In the genomic region with DNA sequence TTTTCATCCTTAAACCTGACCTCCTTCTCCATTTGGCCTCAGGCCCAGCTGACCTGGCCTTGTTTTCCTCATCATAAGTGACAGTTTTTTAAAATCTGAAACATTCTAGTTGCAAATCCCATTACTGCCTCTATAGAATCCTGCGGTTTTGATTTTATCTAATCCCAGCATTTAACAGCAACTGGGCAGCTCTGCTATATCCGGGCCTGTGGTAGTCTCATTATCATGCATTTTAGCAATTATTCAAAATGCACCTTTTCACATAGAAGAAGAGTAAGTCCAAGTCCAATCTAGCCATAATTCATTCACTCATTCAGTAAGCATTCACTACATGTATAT, we compare ENCODE assay signal across 15 cellular contexts. TPM values are rescaled to one million over a fixed set of nuclear protein-coding genes. Genes with fewer than 3 reads are reported as not detected.
DNase-seq lines count a peak whose midpoint lies in the region; ATAC-seq and TF ChIP-seq lines count a peak whose summit lies in the region.
"Had no signal": no experiment of that assay in that cellular context is flagged by ENCODE, and none has a peak within 500 bp of the region (broad histone marks: within the 10 kb centered on the region; RNA-seq: fewer than 3 reads in every experiment).

No MANE protein-coding gene starts in this region.

- no peak for ATAC-seq in CD4-positive, alpha-beta T cell (ENCODE audit: poor library complexity)
- ATAC-seq in HCT116 (no peak), omental fat pad (ENCODE audit: low FRiP score) (no peak), HG02798 (IDR thresholded peaks at IDR 0.05; ENCODE audit: poor library complexity, unreplicated experiment) (no peak)
- ATAC-seq in activated naive CD8-positive, alpha-beta T cell treated with anti-CD3 and anti-CD28 coated beads, Interleukin-2, amount 10 ng/mL, durations not matched to agents 7 days and 5 days (ENCODE audit: low read depth) = no peak

- intact Hi-C loops in CD4-positive, alpha-beta T cell (cut with DNase I, micrococcal nuclease) = loop anchor here (1.0 to 5.0 kb wide), 9 partner anchors 30 to 654 kb away; no protein-coding TSS in a partner anchor
- intact Hi-C loops in HCT116 (cut with micrococcal nuclease) (loop anchor here (1.0 to 2.0 kb wide), 5 partner anchors 52 to 378 kb away; no protein-coding TSS in a partner anchor), CD14-positive monocyte (cut with micrococcal nuclease) (loop anchor here (5.0 to 10.0 kb wide), 2 partner anchors 59 to 206 kb away; a partner anchor contains a TSS)

- H3K9me2 ChIP-seq in HCT116 (ENCODE audit: insufficient read depth) = no peaks in the 10 kb centered on the region

- H2AFZ ChIP-seq in HCT116 (ENCODE audit: low read depth, low read length, poor library complexity, severe bottlenecking) = peak overlapping the region; percentile 98

- H3K9me3 Mint-ChIP-seq in CD4-positive, alpha-beta T cell = no peaks in the 10 kb centered on the region
- no peaks in the 10 kb centered on the region for H3K9me3 Mint-ChIP-seq in activated naive CD8-positive, alpha-beta T cell treated with anti-CD3 and anti-CD28 coated beads, Interleukin-2, amount 10 ng/mL, durations not matched to agents 7 days and 5 days
- H3K9me3 Mint-ChIP-seq in progenitor cell of endocrine pancreas (ENCODE audit: low read depth) = no peaks in the 10 kb centered on the region
- H3K9me3 Mint-ChIP-seq in CD14-positive monocyte = no peaks in the 10 kb centered on the region
- H3K9me3 Mint-ChIP-seq: activated CD4-positive, alpha-beta memory T cell treated with anti-CD3 and anti-CD28 coated beads, Interleukin-2, amount 10 ng/mL, durations not matched to agents 7 days and 5 days; activated T-cell treated with anti-CD3 and anti-CD28 coated beads, Interleukin-2, amount 50 U/mL, for 4 hours had no signal

- no peak for TF ChIP-seq CTCF in CD4-positive, alpha-beta T cell (IDR thresholded peaks at IDR 0.05)
- TF ChIP-seq CTCF in HCT116 (IDR thresholded peaks at IDR 0.05 in 2 of 3, conservative IDR thresholded peaks at IDR 0.05 in 1 of 3; ENCODE audit: borderline replicate concordance in 1 of 3, insufficient read depth in 1 of 3, low read depth in 2 of 3, low read length in 2 of 3) (no peak), progenitor cell of endocrine pancreas (IDR thresholded peaks at IDR 0.05; ENCODE audit: unreplicated experiment) (no peak), omental fat pad (IDR thresholded peaks at IDR 0.05) (no peak), CD14-positive monocyte (IDR thresholded peaks at IDR 0.05) (no peak)

- no peaks in the 10 kb centered on the region for H3K79me2 ChIP-seq in HCT116 (ENCODE audit: insufficient read depth, low read length)

- no peak for TF ChIP-seq RAD21 in HCT116 (IDR thresholded peaks at IDR 0.05; ENCODE audit: low read depth)

- no peak overlapping the region for H3K27ac Mint-ChIP-seq in CD4-positive, alpha-beta T cell
- no peak overlapping the region for H3K27ac Mint-ChIP-seq in activated naive CD8-positive, alpha-beta T cell treated with anti-CD3 and anti-CD28 coated beads, Interleukin-2, amount 10 ng/mL, durations not matched to agents 7 days and 5 days
- H3K27ac Mint-ChIP-seq in progenitor cell of endocrine pancreas (peak overlapping the region; percentile 26), CD14-positive monocyte (no peak overlapping the region)
- H3K27ac Mint-ChIP-seq: activated CD4-positive, alpha-beta memory T cell treated with anti-CD3 and anti-CD28 coated beads, Interleukin-2, amount 10 ng/mL, durations not matched to agents 7 days and 5 days had no signal

- CTCF ChIA-PET in CD4-positive, alpha-beta T cell (lab: Charles Lee) = interaction anchor here (1.0 to 2.9 kb wide), 10 partner anchors 17 to 207 kb away, joined by 4 to 24 read pairs (median 7); a partner anchor contains a TSS
- CTCF ChIA-PET in HCT116 (lab: Charles Lee) = interaction anchor here (0.9 to 2.1 kb wide), 5 partner anchors 9 to 378 kb away, joined by 3 to 8 read pairs (median 5); no protein-coding TSS in a partner anchor

- peaks cover 0 to 12% of the 10 kb centered on the region in 2 experiments; a peak in 2 of 4 replicates for H3K4me1 ChIP-seq in HCT116 (ENCODE audit: control insufficient read depth in 1 of 2, insufficient read depth in 2 of 2, low read length in 2 of 2)

- H3K27me3 ChIP-seq in CD4-positive, alpha-beta T cell (ENCODE audit: control insufficient read depth, insufficient read depth, low read length) = no peaks in the 10 kb centered on the region
- H3K27me3 ChIP-seq in HCT116 (ENCODE audit: insufficient read depth, low read length) = no peaks in the 10 kb centered on the region
- H3K27me3 ChIP-seq: cardiac muscle cell, MG63, neutrophil had no signal

- no peak overlapping the region for H3K27ac ChIP-seq in CD4-positive, alpha-beta T cell (ENCODE audit: low read depth, low read length)
- no peak overlapping the region for H3K27ac ChIP-seq in HCT116 (ENCODE audit: low read depth, low read length)
- H3K27ac ChIP-seq: cardiac muscle cell, epithelial cell of prostate, neutrophil, SK-N-MC had no signal

- TF ChIP-seq POLR2A in HCT116 (IDR thresholded peaks at IDR 0.05; ENCODE audit: borderline replicate concordance, extremely low read depth, insufficient read depth, insufficient read length) = no peak

- POLR2A ChIA-PET in CD4-positive, alpha-beta T cell (lab: Charles Lee) = interaction anchor here (0.8 to 9.4 kb wide), 5 partner anchors 28 to 378 kb away, joined by 3 to 156 read pairs (median 4); a partner anchor contains a TSS
- POLR2A ChIA-PET in HCT116 (lab: Charles Lee) = no interaction called here
- POLR2A ChIA-PET in activated naive CD8-positive, alpha-beta T cell treated with anti-CD3 and anti-CD28 coated beads, Interleukin-2, amount 10 ng/mL, durations not matched to agents 7 days and 5 days (lab: Charles Lee) = interaction anchor here (1.2 kb wide), 1 partner anchor 207 kb away, joined by 3 read pairs; no protein-coding TSS in a partner anchor

- no peaks in the 10 kb centered on the region for H3K36me3 Mint-ChIP-seq in CD4-positive, alpha-beta T cell (ENCODE audit: low read depth)
- no peaks in the 10 kb centered on the region for H3K36me3 Mint-ChIP-seq in activated naive CD8-positive, alpha-beta T cell treated with anti-CD3 and anti-CD28 coated beads, Interleukin-2, amount 10 ng/mL, durations not matched to agents 7 days and 5 days
- H3K36me3 Mint-ChIP-seq in progenitor cell of endocrine pancreas (ENCODE audit: insufficient read depth) = peaks cover 2% of the 10 kb centered on the region
- H3K36me3 Mint-ChIP-seq in CD14-positive monocyte = no peaks in the 10 kb centered on the region

- no peak overlapping the region for H3K4me3 ChIP-seq in HCT116 (replicated peaks in 1 of 2; ENCODE audit: low read depth in 1 of 2, low read length in 2 of 2)
- H3K4me3 ChIP-seq: cardiac muscle cell, MG63 had no signal

- RAD21 ChIA-PET in HCT116 (lab: Charles Lee; ENCODE audit: low non-redundant PET in 1 of 2, low total read pairs in 2 of 2, uncharacterized antibody in 2 of 2, unreplicated experiment in 2 of 2) = interaction anchor here in 1 of 2 experiments (0.9 kb wide), 1 partner anchor 377 kb away, joined by 3 read pairs; no protein-coding TSS in a partner anchor

- H3K9me3 ChIP-seq in CD4-positive, alpha-beta T cell (ENCODE audit: control insufficient read depth, low read length) = no peaks in the 10 kb centered on the region
- no peaks in the 10 kb centered on the region for H3K9me3 ChIP-seq in HCT116 (ENCODE audit: control insufficient read depth in 1 of 2, insufficient read depth in 1 of 2, low read depth in 1 of 2, low read length in 2 of 2)
- H3K9me3 ChIP-seq: MG63, neutrophil had no signal

- no peaks in the 10 kb centered on the region for H3K36me3 ChIP-seq in HCT116 (ENCODE audit: control insufficient read depth in 1 of 2, insufficient read depth in 2 of 2, low read length in 2 of 2)
- H3K36me3 ChIP-seq: cardiac muscle cell, MG63, neutrophil had no signal

- H3K9ac ChIP-seq in HCT116 (ENCODE audit: low read length) = no peak overlapping the region

- DNase-seq in CD4-positive, alpha-beta T cell = no peak
- DNase-seq in HCT116 (ENCODE audit: low read depth, low spot score) (no peak), progenitor cell of endocrine pancreas (ENCODE audit: low spot score, unreplicated experiment) (no peak), omental fat pad (ENCODE audit: low spot score) (no peak), CD14-positive monocyte (ENCODE audit: low spot score) (no peak)
- DNase-seq in activated naive CD8-positive, alpha-beta T cell treated with anti-CD3 and anti-CD28 coated beads, Interleukin-2, amount 10 ng/mL, durations not matched to agents 7 days and 5 days = no peak
- DNase-seq: activated CD4-positive, alpha-beta memory T cell treated with anti-CD3 and anti-CD28 coated beads, Interleukin-2, amount 10 ng/mL, durations not matched to agents 7 days and 5 days; activated T-cell treated with anti-CD3 and anti-CD28 coated beads, Interleukin-2, amount 50 U/mL, for 4 hours; mesendoderm had no signal

- peak overlapping the region; percentile 50 for H3K4me3 Mint-ChIP-seq in CD4-positive, alpha-beta T cell
- H3K4me3 Mint-ChIP-seq in activated naive CD8-positive, alpha-beta T cell treated with anti-CD3 and anti-CD28 coated beads, Interleukin-2, amount 10 ng/mL, durations not matched to agents 7 days and 5 days = peak overlapping the region; percentile 39
- H3K4me3 Mint-ChIP-seq in progenitor cell of endocrine pancreas (ENCODE audit: low read depth) (no peak overlapping the region), CD14-positive monocyte (no peak overlapping the region)
- H3K4me3 Mint-ChIP-seq: activated CD4-positive, alpha-beta memory T cell treated with anti-CD3 and anti-CD28 coated beads, Interleukin-2, amount 10 ng/mL, durations not matched to agents 7 days and 5 days had no signal

- no TSS peak for BruUV-seq in HCT116 (replicated peaks; lab: Mats Ljungman, UMichigan)

- no peaks in the 10 kb centered on the region for H3K27me3 Mint-ChIP-seq in CD4-positive, alpha-beta T cell
- no peaks in the 10 kb centered on the region for H3K27me3 Mint-ChIP-seq in activated naive CD8-positive, alpha-beta T cell treated with anti-CD3 and anti-CD28 coated beads, Interleukin-2, amount 10 ng/mL, durations not matched to agents 7 days and 5 days
- H3K27me3 Mint-ChIP-seq in progenitor cell of endocrine pancreas = no peaks in the 10 kb centered on the region
- peaks cover 0 to 2% (median 2%) of the 10 kb centered on the region in 3 donors for H3K27me3 Mint-ChIP-seq in CD14-positive monocyte (ENCODE audit: low read depth in 3 of 3)
- H3K27me3 Mint-ChIP-seq: activated CD4-positive, alpha-beta memory T cell treated with anti-CD3 and anti-CD28 coated beads, Interleukin-2, amount 10 ng/mL, durations not matched to agents 7 days and 5 days had no signal

- H3K4me1 Mint-ChIP-seq in CD4-positive, alpha-beta T cell (ENCODE audit: low read depth) = peaks cover 25% of the 10 kb centered on the region
- H3K4me1 Mint-ChIP-seq in activated naive CD8-positive, alpha-beta T cell treated with anti-CD3 and anti-CD28 coated beads, Interleukin-2, amount 10 ng/mL, durations not matched to agents 7 days and 5 days = peaks cover 16% of the 10 kb centered on the region
- H3K4me1 Mint-ChIP-seq in progenitor cell of endocrine pancreas (ENCODE audit: low read depth) (peaks cover 14% of the 10 kb centered on the region), CD14-positive monocyte (peaks cover 23% of the 10 kb centered on the region)

- H4K20me1 ChIP-seq in HCT116 (ENCODE audit: insufficient read depth) = no peaks in the 10 kb centered on the region

- no peak overlapping the region for H3K4me2 ChIP-seq in HCT116 (ENCODE audit: low read length)

RNA-seq across cellular contexts. Expression of a gene that starts 28.6 kb away (rescaled TPM):
- 100 to 1,000 TPM; 115 to 124 TPM for total RNA-seq in CD4-positive, alpha-beta T cell
- total RNA-seq in HCT116 (2021; ENCODE audit: unreplicated experiment) = 4.7 TPM
- 1.3 and 1.5 TPM in 2 replicates for polyA plus RNA-seq in HCT116 (2012)
- 10 to 100 TPM; 55.0 to 59.3 TPM for total RNA-seq in activated naive CD8-positive, alpha-beta T cell treated with anti-CD3 and anti-CD28 coated beads, Interleukin-2, amount 10 ng/mL, durations not matched to agents 7 days and 5 days
- total RNA-seq in progenitor cell of endocrine pancreas = 0.29 and 0.36 TPM in 2 replicates
- total RNA-seq in omental fat pad = 10 to 100 TPM in 1 of 4 donors, 1 to 10 TPM in 3; 3.4 to 30.2 (median 9.1) TPM
- 1 to 10 TPM; 3.0 to 9.8 TPM for polyA plus RNA-seq in CD14-positive monocyte
- polyA plus RNA-seq: cardiac muscle cell had no signal

RNA-seq across cellular contexts. Expression of a gene that starts 58.3 kb away (rescaled TPM):
- 100 to 1,000 TPM; 107 to 109 TPM for total RNA-seq in CD4-positive, alpha-beta T cell
- total RNA-seq in HCT116 (2021; ENCODE audit: unreplicated experiment) (32.6 TPM), progenitor cell of endocrine pancreas (66.3 and 67.2 TPM in 2 replicates), omental fat pad (10 to 100 TPM; 39.4 to 56.0 (median 53.4) TPM)
- 17.2 and 21.4 TPM in 2 replicates for polyA plus RNA-seq in HCT116 (2012)
- total RNA-seq in activated naive CD8-positive, alpha-beta T cell treated with anti-CD3 and anti-CD28 coated beads, Interleukin-2, amount 10 ng/mL, durations not matched to agents 7 days and 5 days = 10 to 100 TPM; 40.6 to 41.4 TPM
- 10 to 100 TPM; 50.2 to 54.7 TPM for polyA plus RNA-seq in CD14-positive monocyte

Comparison
In these comparisons a context has a peak if more than half of its experiments do, and no peak if none do; other contexts are left out.
1. H3K4me3 Mint-ChIP-seq: peak in CD4-positive, alpha-beta T cell (single experiment) and activated naive CD8-positive, alpha-beta T cell treated with anti-CD3 and anti-CD28 coated beads, Interleukin-2, amount 10 ng/mL, durations not matched to agents 7 days and 5 days (single experiment); none in progenitor cell of endocrine pancreas (single experiment) and CD14-positive monocyte (0 of 2).